ENCODE assay signal across 16 cellular contexts in the genomic region with DNA sequence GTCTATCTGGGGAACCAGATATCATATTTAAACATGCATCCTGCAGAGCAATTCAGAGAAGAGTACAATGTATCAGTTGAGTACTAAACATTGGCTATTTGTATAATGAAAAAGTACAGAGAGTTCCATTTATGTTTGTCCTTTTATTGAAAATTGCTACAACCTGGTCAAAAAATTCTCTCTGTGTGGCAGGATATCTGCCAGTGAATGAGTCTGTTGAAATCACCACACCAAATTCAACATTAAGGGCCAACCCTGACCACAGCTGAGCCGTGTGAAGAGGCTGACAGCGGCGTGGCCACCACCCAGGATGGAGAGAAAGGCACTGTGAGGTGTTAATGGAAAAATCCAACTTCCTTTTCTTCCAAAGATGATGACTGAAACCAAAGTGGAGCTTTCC.
"Had no signal": no experiment of that assay in that cellular context is flagged by ENCODE, and none has a peak within 500 bp of the region (broad histone marks: within the 10 kb centered on the region; RNA-seq: fewer than 3 reads in every experiment).

No MANE protein-coding gene starts in this region.

- H3K9me3 ChIP-seq: prostate gland, thoracic aorta, uterus had no signal

- H3K36me3 ChIP-seq: prostate gland, thoracic aorta, uterus had no signal

- H3K36me3 Mint-ChIP-seq: activated CD8-positive, alpha-beta memory T cell treated with anti-CD3 and anti-CD28 coated beads, Interleukin-2, amount 10 ng/mL, durations not matched to agents 7 days and 5 days; memory B cell; natural killer cell treated with Interleukin-12 subunit alpha and Interleukin-12 subunit beta and Interleukin-15 and Interleukin-18, amount 100 ng/mL, for 72 hours had no signal

- H3K27me3 ChIP-seq: uterus had no signal

- FAIRE-seq: colon had no signal

- H3K9me3 Mint-ChIP-seq: activated T-cell treated with anti-CD3 and anti-CD28 coated beads, Interleukin-2, amount 50 U/mL, for 24 hours; memory B cell; natural killer cell treated with Interleukin-12 subunit alpha and Interleukin-12 subunit beta and Interleukin-15 and Interleukin-18, amount 100 ng/mL, for 72 hours; stimulated activated naive CD8-positive, alpha-beta T cell treated with anti-CD3 and anti-CD28 coated beads, Interleukin-15, amount 100 ng/mL, for 72 hours; T-helper 2 cell treated with Interferon-gamma antibody and Interleukin-4, amounts not matched to agents 5 μg/mL and 100 μg/mL, for 36 hours had no signal

- H3K27ac ChIP-seq: prostate gland, thoracic aorta had no signal

- H3K4me1 Mint-ChIP-seq: activated CD8-positive, alpha-beta memory T cell treated with anti-CD3 and anti-CD28 coated beads, Interleukin-2, amount 10 ng/mL, durations not matched to agents 7 days and 5 days; memory B cell; stimulated activated naive CD8-positive, alpha-beta T cell treated with anti-CD3 and anti-CD28 coated beads, Interleukin-15, amount 100 ng/mL, for 72 hours had no signal

- ATAC-seq: activated CD8-positive, alpha-beta memory T cell treated with anti-CD3 and anti-CD28 coated beads, Interleukin-2, amount 10 ng/mL, durations not matched to agents 7 days and 5 days; natural killer cell treated with Interleukin-12 subunit alpha and Interleukin-12 subunit beta and Interleukin-15 and Interleukin-18, amount 100 ng/mL, for 72 hours; stimulated activated naive CD8-positive, alpha-beta T cell treated with anti-CD3 and anti-CD28 coated beads, Interleukin-15, amount 100 ng/mL, for 72 hours had no signal

- H3K4me1 ChIP-seq: prostate gland, uterus had no signal

- H3K27me3 Mint-ChIP-seq: activated T-cell treated with anti-CD3 and anti-CD28 coated beads, Interleukin-2, amount 50 U/mL, for 24 hours; memory B cell; stimulated activated naive CD8-positive, alpha-beta T cell treated with anti-CD3 and anti-CD28 coated beads, Interleukin-15, amount 100 ng/mL, for 72 hours had no signal

- DNase-seq: activated CD4-positive, alpha-beta T cell treated with anti-CD3 and anti-CD28 coated beads, Interleukin-2, amount 50 U/mL, for 4 hours; activated CD4-positive, CD25-positive, alpha-beta regulatory T cell treated with anti-CD3 and anti-CD28 coated beads, Interleukin-2, amount 50 U/mL, for 72 hours; activated CD8-positive, alpha-beta memory T cell treated with anti-CD3 and anti-CD28 coated beads, Interleukin-2, amount 10 ng/mL, durations not matched to agents 7 days and 5 days; activated effector memory CD4-positive, alpha-beta T cell treated with anti-CD3 and anti-CD28 coated beads, Interleukin-2, amount 50 U/mL, for 16 hours; activated T-cell treated with anti-CD3 and anti-CD28 coated beads, Interleukin-2, amount 50 U/mL, for 24 hours; nucleus accumbens; stimulated activated CD4-positive, alpha-beta T cell treated with anti-CD3 and anti-CD28 coated beads, Interleukin-15, amount 100 ng/mL, for 24 hours; stimulated activated CD4-positive, alpha-beta T cell treated with anti-CD3 and anti-CD28 coated beads, Interleukin-4, amount 100 ng/mL, for 24 hours; stimulated activated naive CD8-positive, alpha-beta T cell treated with anti-CD3 and anti-CD28 coated beads, Interleukin-15, amount 100 ng/mL, for 72 hours had no signal

- H3K4me3 ChIP-seq: prostate gland, thoracic aorta, uterus had no signal

- H3K27ac Mint-ChIP-seq: activated CD8-positive, alpha-beta memory T cell treated with anti-CD3 and anti-CD28 coated beads, Interleukin-2, amount 10 ng/mL, durations not matched to agents 7 days and 5 days; activated T-cell treated with anti-CD3 and anti-CD28 coated beads, Interleukin-2, amount 50 U/mL, for 24 hours; memory B cell; natural killer cell treated with Interleukin-12 subunit alpha and Interleukin-12 subunit beta and Interleukin-15 and Interleukin-18, amount 100 ng/mL, for 72 hours; T-helper 2 cell treated with Interferon-gamma antibody and Interleukin-4, amounts not matched to agents 5 μg/mL and 100 μg/mL, for 36 hours had no signal

- H3K4me3 Mint-ChIP-seq: activated CD8-positive, alpha-beta memory T cell treated with anti-CD3 and anti-CD28 coated beads, Interleukin-2, amount 10 ng/mL, durations not matched to agents 7 days and 5 days; activated T-cell treated with anti-CD3 and anti-CD28 coated beads, Interleukin-2, amount 50 U/mL, for 24 hours; memory B cell; natural killer cell treated with Interleukin-12 subunit alpha and Interleukin-12 subunit beta and Interleukin-15 and Interleukin-18, amount 100 ng/mL, for 72 hours; stimulated activated naive CD8-positive, alpha-beta T cell treated with anti-CD3 and anti-CD28 coated beads, Interleukin-15, amount 100 ng/mL, for 72 hours; T-helper 2 cell treated with Interferon-gamma antibody and Interleukin-4, amounts not matched to agents 5 μg/mL and 100 μg/mL, for 36 hours had no signal
